16 cellular contexts compared by ENCODE assay signal in genomic region chr19:30353394-30353793, GRCh38. TPM values are rescaled to one million over a fixed set of nuclear protein-coding genes. Genes with fewer than 3 reads are reported as not detected.
DNase-seq lines count a peak whose midpoint lies in the region; ATAC-seq lines count a peak whose summit lies in the region.
"Had no signal": no experiment of that assay in that cellular context is flagged by ENCODE, and none has a peak within 500 bp of the region (broad histone marks: within the 10 kb centered on the region; RNA-seq: fewer than 3 reads in every experiment).

No MANE protein-coding gene starts in this region.

- intact Hi-C loops in posterior vena cava (cut with DNase I): no loop called here

- peak; percentile 13 for DNase-seq in activated CD8-positive, alpha-beta memory T cell treated with anti-CD3 and anti-CD28 coated beads, Interleukin-2, amount 50 U/mL, for 48 hours
- DNase-seq in activated CD8-positive, alpha-beta memory T cell treated with anti-CD3 and anti-CD28 coated beads for 24 hours: no peak
- DNase-seq in mesenteric fat pad (ENCODE audit: low spot score) (peak; percentile 72), posterior vena cava (ENCODE audit: low spot score) (peak; percentile 61), left lobe of liver (ENCODE audit: low spot score) (no peak), HUDEP-2 (lab: John Stamatoyannopoulos, UW; ENCODE audit: unreplicated experiment in 76 of 76) (no peak)
- DNase-seq: Caco-2; CD4-positive, CD25-positive, alpha-beta regulatory T cell; DMS79; EL; GDM1; GOT3; HFFc6 had no signal

- no peak for ATAC-seq in left lobe of liver
- ATAC-seq: CD8-positive, alpha-beta T cell; GM12878 had no signal

RNA-seq across cellular contexts. Expression of gene ZNF536, which starts 18.8 kb away (rescaled TPM):
- total RNA-seq in mesenteric fat pad (not detected), posterior vena cava (1 to 10 TPM; 2.8 to 3.6 TPM), left lobe of liver (not detected)
- total RNA-seq: B cell; Caco-2; CD8-positive, alpha-beta T cell; GM12878; HFFc6 had no signal

Comparison
In these comparisons a context has a peak if more than half of its experiments do, and no peak if none do; other contexts are left out.
1. DNase-seq: peak in activated CD8-positive, alpha-beta memory T cell treated with anti-CD3 and anti-CD28 coated beads, Interleukin-2, amount 50 U/mL, for 48 hours (single experiment), mesenteric fat pad (single experiment) and posterior vena cava (single experiment); none in activated CD8-positive, alpha-beta memory T cell treated with anti-CD3 and anti-CD28 coated beads for 24 hours (single experiment), left lobe of liver (single experiment) and HUDEP-2 (0 of 76).